Comparison of ENCODE assay signal across 8 cellular contexts in genomic region chr13:98842858-98843481, GRCh38.
DNase-seq lines count a peak whose midpoint lies in the region; ATAC-seq and FAIRE-seq lines count a peak whose summit lies in the region.

No MANE protein-coding gene starts in this region.

- DNase-seq in GM18507 (ENCODE audit: extremely low spot score, insufficient read length, low read depth), result peak; percentile 35
- peak; percentile 82 for DNase-seq in NCI-H187 treated with DMSO at 0.1 percent for 48 hours (lab: John Stamatoyannopoulos, UW)
- peak; percentile 23 for DNase-seq in T1000 (lab: John Stamatoyannopoulos, UW)
- DNase-seq in astrocyte of the hippocampus (ENCODE audit: low read depth, low spot score), result peak; percentile 88
- DNase-seq in hippocampal formation (lab: John Stamatoyannopoulos, UW), result peak; percentile 61 to 84
- peak; percentile 65 for DNase-seq in stimulated activated CD4-positive, alpha-beta T cell treated with anti-CD3 and anti-CD28 coated beads, Interleukin-12 subunit alpha, Interleukin-12 subunit beta, amount 100 ng/mL, for 4 hours

- peak; percentile 80 for ATAC-seq in HG02943 (IDR thresholded peaks at IDR 0.05; ENCODE audit: low read depth, unreplicated experiment)

- peak; percentile 51 for FAIRE-seq in A204.1 (lab: Jason Lieb, UNC)
- peak; percentile 87 for FAIRE-seq in GM18507 (lab: Jason Lieb, UNC)

Comparison
In these comparisons a context has a peak if more than half of its experiments do, and no peak if none do; other contexts are left out.
1. Peak in every context shown above with its lines: DNase-seq and ATAC-seq.
2. DNase-seq: peak in every context shown above with its lines; median percentile 88 in astrocyte of the hippocampus; 82 in NCI-H187 treated with DMSO at 0.1 percent for 48 hours; 72 in hippocampal formation; 65 in stimulated activated CD4-positive, alpha-beta T cell treated with anti-CD3 and anti-CD28 coated beads, Interleukin-12 subunit alpha, Interleukin-12 subunit beta, amount 100 ng/mL, for 4 hours; 35 in GM18507; 23 in T1000.